19 cellular contexts compared by ENCODE assay signal in the genomic region with DNA sequence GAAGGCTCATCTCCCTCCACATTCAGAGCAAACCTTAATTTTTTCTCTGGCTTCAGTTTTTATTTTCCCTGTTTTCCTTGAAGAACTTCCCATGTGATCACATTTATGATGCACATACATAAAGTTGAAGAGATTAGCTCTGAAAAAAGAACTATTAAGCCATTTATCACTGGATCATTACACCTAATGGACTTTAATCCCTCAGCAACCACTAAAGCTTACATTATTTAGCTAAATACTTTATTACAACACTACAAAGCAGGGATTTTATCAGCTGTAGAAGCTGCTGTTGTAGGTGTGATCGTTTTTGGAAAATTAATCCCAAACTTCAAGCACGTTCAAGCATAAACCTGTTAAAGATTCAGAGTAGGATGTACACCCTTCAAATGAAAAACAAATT. TPM values are rescaled to one million over a fixed set of nuclear protein-coding genes. Genes with fewer than 3 reads are reported as not detected.
DNase-seq lines count a peak whose midpoint lies in the region; ATAC-seq, FAIRE-seq and TF ChIP-seq lines count a peak whose summit lies in the region.
"Had no signal": no experiment of that assay in that cellular context is flagged by ENCODE, and none has a peak within 500 bp of the region (broad histone marks: within the 10 kb centered on the region; RNA-seq: fewer than 3 reads in every experiment).

No MANE protein-coding gene starts in this region.

- no peaks in the 10 kb centered on the region for H3K27me3 Mint-ChIP-seq in activated CD4-positive, alpha-beta memory T cell treated with anti-CD3 and anti-CD28 coated beads for 36 hours
- H3K27me3 Mint-ChIP-seq: CD4-positive, alpha-beta memory T cell had no signal

- peak; percentile 93 for FAIRE-seq in D721Med (lab: Jason Lieb, UNC)
- FAIRE-seq: G401.6, GM12892, HTR-8/SVneo had no signal

- WGBS in liver, result 29% methylated on average over 2 of the region's 2 CpGs

- H3K4me3 Mint-ChIP-seq in activated CD4-positive, alpha-beta memory T cell treated with anti-CD3 and anti-CD28 coated beads for 36 hours, result no peak overlapping the region
- H3K4me3 Mint-ChIP-seq: CD4-positive, alpha-beta memory T cell; H9 had no signal

- H3K27ac ChIP-seq in duodenal mucosa (ENCODE audit: low read depth, low read length) (peak overlapping the region; percentile 50), liver (ENCODE audit: low read depth in 1 of 2, low read length in 2 of 2) (peak overlapping the region; percentile 42 to 67)
- H3K27ac ChIP-seq in effector memory CD4-positive, alpha-beta T cell (ENCODE audit: insufficient read depth, low read length, poor library complexity, severe bottlenecking), result no peak overlapping the region
- H3K27ac ChIP-seq: C4-2B had no signal

- no peaks in the 10 kb centered on the region for H3K9me3 Mint-ChIP-seq in activated CD4-positive, alpha-beta memory T cell treated with anti-CD3 and anti-CD28 coated beads for 36 hours
- H3K9me3 Mint-ChIP-seq: CD4-positive, alpha-beta memory T cell; H9 had no signal

- H3K36me3 Mint-ChIP-seq in activated CD4-positive, alpha-beta memory T cell treated with anti-CD3 and anti-CD28 coated beads for 36 hours, result peaks cover 18% of the 10 kb centered on the region

- H3K27ac Mint-ChIP-seq in activated CD4-positive, alpha-beta memory T cell treated with anti-CD3 and anti-CD28 coated beads for 36 hours, result no peak overlapping the region
- H3K27ac Mint-ChIP-seq: H9 had no signal

- intact Hi-C loops in activated CD4-positive, alpha-beta memory T cell treated with anti-CD3 and anti-CD28 coated beads for 36 hours (cut with micrococcal nuclease), result no loop called here

- H3K9ac ChIP-seq in duodenal mucosa (ENCODE audit: low read depth in 1 of 2, low read length in 2 of 2) (peak overlapping the region in 1 of 2 donors; percentile 51), liver (ENCODE audit: low read depth in 1 of 2, low read length in 2 of 2) (no peak overlapping the region)

- H3K4me1 Mint-ChIP-seq in activated CD4-positive, alpha-beta memory T cell treated with anti-CD3 and anti-CD28 coated beads for 36 hours (ENCODE audit: low read depth), result no peaks in the 10 kb centered on the region
- H3K4me1 Mint-ChIP-seq: H9 had no signal

- POLR2A ChIA-PET in activated CD4-positive, alpha-beta memory T cell treated with anti-CD3 and anti-CD28 coated beads for 36 hours (lab: Charles Lee), result interaction anchor here (0.5 kb wide), 1 partner anchor 37 kb away, joined by 3 read pairs; no protein-coding TSS in a partner anchor

- H3K9me3 ChIP-seq in duodenal mucosa (ENCODE audit: control insufficient read depth in 1 of 2, low read length in 2 of 2) (no peaks in the 10 kb centered on the region), liver (ENCODE audit: control insufficient read depth in 4 of 4, low read length in 3 of 4) (no peaks in the 10 kb centered on the region)
- no peaks in the 10 kb centered on the region for H3K9me3 ChIP-seq in effector memory CD4-positive, alpha-beta T cell (ENCODE audit: control insufficient read depth, low read length)
- H3K9me3 ChIP-seq: BE2C had no signal

- peak overlapping the region in 1 of 2 donors; percentile 15 for H3K4me3 ChIP-seq in duodenal mucosa (ENCODE audit: low read depth in 1 of 2, low read length in 2 of 2)
- no peak overlapping the region for H3K4me3 ChIP-seq in liver (ENCODE audit: low read depth in 1 of 3, low read length in 3 of 3)
- H3K4me3 ChIP-seq in retinal pigment epithelial cell (ENCODE audit: low read length), result no peak overlapping the region
- no peak overlapping the region for H3K4me3 ChIP-seq in effector memory CD4-positive, alpha-beta T cell (ENCODE audit: insufficient read depth, low read depth, low read length, poor library complexity, severe bottlenecking)

- peaks cover 24% of the 10 kb centered on the region in 2 donors for H3K4me1 ChIP-seq in duodenal mucosa (ENCODE audit: control insufficient read depth in 1 of 2, insufficient read depth in 2 of 2, low read length in 2 of 2)
- H3K4me1 ChIP-seq in liver (ENCODE audit: control insufficient read depth in 4 of 4, insufficient read depth in 4 of 4, low read length in 3 of 4), result peaks cover 0 to 28% (median 19%) of the 10 kb centered on the region in 4 donors
- H3K4me1 ChIP-seq in effector memory CD4-positive, alpha-beta T cell (ENCODE audit: control insufficient read depth, insufficient read depth, low read length, poor library complexity, severe bottlenecking), result no peaks in the 10 kb centered on the region
- H3K4me1 ChIP-seq: BE2C had no signal

- no peak for TF ChIP-seq RAD21 in liver (IDR thresholded peaks at IDR 0.05)

- H3K27me3 ChIP-seq in duodenal mucosa (ENCODE audit: control insufficient read depth in 1 of 2, insufficient read depth in 2 of 2, low read length in 2 of 2) (no peaks in the 10 kb centered on the region), liver (ENCODE audit: control insufficient read depth in 4 of 4, insufficient read depth in 4 of 4, low read length in 3 of 4) (no peaks in the 10 kb centered on the region)
- no peaks in the 10 kb centered on the region for H3K27me3 ChIP-seq in effector memory CD4-positive, alpha-beta T cell (replicated peaks; ENCODE audit: control insufficient read depth, insufficient read depth, low read length, poor library complexity, severe bottlenecking)
- H3K27me3 ChIP-seq: BE2C had no signal

- no peak for ATAC-seq in HG02642 (IDR thresholded peaks at IDR 0.05; ENCODE audit: poor library complexity, unreplicated experiment)

- TF ChIP-seq CTCF in D721Med (IDR thresholded peaks at IDR 0.05; ENCODE audit: insufficient read depth, missing control alignments) (no peak), liver (IDR thresholded peaks at IDR 0.05; ENCODE audit: low read depth, low read length, missing input control) (no peak), retinal pigment epithelial cell (conservative IDR thresholded peaks at IDR 0.05; ENCODE audit: low read depth, low read length) (no peak)

- H3K36me3 ChIP-seq in duodenal mucosa (ENCODE audit: control insufficient read depth in 1 of 2, insufficient read depth in 2 of 2, low read length in 2 of 2) (peaks cover 6 to 20% of the 10 kb centered on the region in 2 donors), liver (ENCODE audit: control insufficient read depth in 4 of 4, insufficient read depth in 3 of 4, low read depth in 1 of 4, low read length in 3 of 4) (peaks cover 0 to 3% (median 1%) of the 10 kb centered on the region in 4 donors)
- peaks cover 19% of the 10 kb centered on the region for H3K36me3 ChIP-seq in effector memory CD4-positive, alpha-beta T cell (ENCODE audit: control insufficient read depth, insufficient read depth, low read length)
- H3K36me3 ChIP-seq: BE2C had no signal

- CTCF ChIA-PET in activated CD4-positive, alpha-beta memory T cell treated with anti-CD3 and anti-CD28 coated beads for 36 hours (lab: Charles Lee), result no interaction called here

- DNase-seq in D721Med (ENCODE audit: insufficient read length, low spot score) (peak; percentile 47), retinal pigment epithelial cell (ENCODE audit: low read depth) (peak; percentile 67), SKM-1 (lab: John Stamatoyannopoulos, UW; ENCODE audit: unreplicated experiment) (no peak)
- no peak for DNase-seq in effector memory CD4-positive, alpha-beta T cell
- no peak for DNase-seq in activated CD4-positive, alpha-beta memory T cell treated with anti-CD3 and anti-CD28 coated beads for 36 hours
- DNase-seq: BE2C; CD4-positive, alpha-beta memory T cell; DMS153; DMS79 treated with DMSO at 0.1 percent for 48 hours; EL; GOT3; H9 had no signal

TF ChIP-seq in liver, 16 proteins besides CTCF, POLR2A, EP300 and RAD21 (continues in another document):
- peak; percentile 83 to 85 for TF ChIP-seq HNF4A (conservative IDR thresholded peaks at IDR 0.05)
- no peak for TF ChIP-seq FOXA1 (IDR thresholded peaks at IDR 0.05)
- TF ChIP-seq FOXA2 (IDR thresholded peaks at IDR 0.05), result no peak
- TF ChIP-seq TAF1 (conservative IDR thresholded peaks at IDR 0.05), result no peak
- TF ChIP-seq ATF3 (IDR thresholded peaks at IDR 0.05), result no peak
- no peak for TF ChIP-seq MAX (IDR thresholded peaks at IDR 0.05)
- no peak for TF ChIP-seq EGR1 (IDR thresholded peaks at IDR 0.05; ENCODE audit: low read depth in 2 of 2)
- TF ChIP-seq HNF4G (IDR thresholded peaks at IDR 0.05), result peak; percentile 36
- TF ChIP-seq ZBTB33 (IDR thresholded peaks at IDR 0.05), result no peak
- TF ChIP-seq NR2F2 (IDR thresholded peaks at IDR 0.05), result no peak
- peak; percentile 71 for TF ChIP-seq SP1 (IDR thresholded peaks at IDR 0.05)
- no peak for TF ChIP-seq JUND (IDR thresholded peaks at IDR 0.05)
- TF ChIP-seq RXRA (IDR thresholded peaks at IDR 0.05), result peak; percentile 10 to 28

RNA-seq across cellular contexts. Expression of gene SMYD4, which starts 21.1 kb away (rescaled TPM):
- total RNA-seq in liver, result 1 to 10 TPM; 6.0 to 9.5 TPM
- 1 to 10 TPM; 2.2 to 4.4 TPM for polyA plus RNA-seq in liver
- 10 to 100 TPM; 14.5 to 15.8 TPM for total RNA-seq in activated CD4-positive, alpha-beta memory T cell treated with anti-CD3 and anti-CD28 coated beads for 36 hours

RNA-seq across cellular contexts. Expression of gene RPA1, which starts 21.2 kb away (rescaled TPM):
- 10 to 100 TPM; 11.9 to 29.5 TPM for total RNA-seq in liver
- polyA plus RNA-seq in liver, result 10 to 100 TPM in 1 of 2 donors, 1 to 10 TPM in 1; 9.2 to 11.9 TPM
- total RNA-seq in activated CD4-positive, alpha-beta memory T cell treated with anti-CD3 and anti-CD28 coated beads for 36 hours, result 100 to 1,000 TPM; 159 to 168 TPM

RNA-seq across cellular contexts. Expression of gene SERPINF1, which starts 46.8 kb away (rescaled TPM):
- 1,000 to 10,000 TPM in 1 of 2 donors, 100 to 1,000 TPM in 1; 319 to 1,105 TPM for total RNA-seq in liver
- polyA plus RNA-seq in liver, result 100 to 1,000 TPM; 742 to 798 TPM
- total RNA-seq in activated CD4-positive, alpha-beta memory T cell treated with anti-CD3 and anti-CD28 coated beads for 36 hours, result under 1 TPM in 1 of 2 experiments, not detected in 1; 0.29 TPM

Comparison
In these comparisons a context has a peak if more than half of its experiments do, and no peak if none do; other contexts are left out.
1. DNase-seq: peak in D721Med (single experiment) and retinal pigment epithelial cell (single experiment); none in SKM-1 (single experiment), effector memory CD4-positive, alpha-beta T cell (0 of 3) and activated CD4-positive, alpha-beta memory T cell treated with anti-CD3 and anti-CD28 coated beads for 36 hours (single experiment).
2. RNA of gene RPA1, which starts 21.2 kb away (total RNA-seq): 159 to 168 TPM in activated CD4-positive, alpha-beta memory T cell treated with anti-CD3 and anti-CD28 coated beads for 36 hours; 11.9 to 29.5 TPM in liver; every median in the first group is over 4 times any median in the second.
3. RNA of gene SERPINF1, which starts 46.8 kb away (total RNA-seq): 319 to 1,105 TPM in liver; 0.29 TPM in activated CD4-positive, alpha-beta memory T cell treated with anti-CD3 and anti-CD28 coated beads for 36 hours; every median in the first group is over 100 times any median in the second.